ENCODE assay signal across 12 cellular contexts in the genomic region with DNA sequence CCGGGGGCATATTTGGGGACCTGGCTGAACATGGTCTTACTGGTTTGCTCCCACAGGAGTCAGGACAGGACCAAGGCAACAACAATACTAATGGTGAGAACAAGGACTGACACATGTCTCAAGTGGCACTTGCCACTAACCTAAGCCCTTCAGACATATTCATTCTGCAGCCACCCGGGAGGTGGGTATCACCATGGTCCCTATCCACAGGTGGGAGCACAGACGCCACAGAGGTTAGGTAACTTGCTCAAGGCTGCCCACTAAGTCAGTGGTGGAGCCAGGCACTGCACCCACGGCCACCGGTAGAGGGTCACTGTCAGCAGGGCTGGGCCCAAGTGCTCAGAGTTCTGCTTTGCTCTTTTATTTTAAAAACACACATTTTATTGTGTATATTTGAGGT. TPM values are rescaled to one million over a fixed set of nuclear protein-coding genes. Genes with fewer than 3 reads are reported as not detected.
A peak's percentile ranks its signal among the peaks of the same experiment; 100 is the strongest.
DNase-seq lines count a peak whose midpoint lies in the region; ATAC-seq, FAIRE-seq and TF ChIP-seq lines count a peak whose summit lies in the region.
"Had no signal": no experiment of that assay in that cellular context is flagged by ENCODE, and none has a peak within 500 bp of the region (broad histone marks: within the 10 kb centered on the region; RNA-seq: fewer than 3 reads in every experiment).

No MANE protein-coding gene starts in this region.

- H3K4me1 ChIP-seq in DOHH2 (ENCODE audit: control insufficient read depth, low read length) = no peaks in the 10 kb centered on the region

- ATAC-seq in GM21367 (IDR thresholded peaks at IDR 0.05; ENCODE audit: unreplicated experiment) = no peak
- ATAC-seq: naive thymus-derived CD4-positive, alpha-beta T cell had no signal

- no peak for FAIRE-seq in bronchial epithelial cell (lab: Jason Lieb, UNC)
- FAIRE-seq: TTC549 had no signal

- H3K4me2 ChIP-seq in DOHH2 (ENCODE audit: low read length) = no peak overlapping the region
- no peak overlapping the region for H3K4me2 ChIP-seq in neural cell (ENCODE audit: low read length)

- TF ChIP-seq RAD21 in neural cell (conservative IDR thresholded peaks at IDR 0.05) = no peak

- H3K4me3 ChIP-seq in DOHH2 (ENCODE audit: low read length) (no peak overlapping the region), HL-60 (replicated peaks; ENCODE audit: insufficient read depth, low read length) (no peak overlapping the region), bronchial epithelial cell (ENCODE audit: low read depth, low read length) (no peak overlapping the region), neural cell (ENCODE audit: low read length) (no peak overlapping the region)

- peak; percentile 50 for TF ChIP-seq CTCF in DOHH2 (IDR thresholded peaks at IDR 0.05; ENCODE audit: low read depth, low read length, poor library complexity, severe bottlenecking)
- TF ChIP-seq CTCF in HL-60 (IDR thresholded peaks at IDR 0.05; ENCODE audit: insufficient read depth, low read length) = peak; percentile 9
- TF ChIP-seq CTCF in bronchial epithelial cell (IDR thresholded peaks at IDR 0.05; ENCODE audit: insufficient read depth, low read length, severe bottlenecking) = peak; percentile 43
- TF ChIP-seq CTCF in neural cell (IDR thresholded peaks at IDR 0.05; ENCODE audit: poor library complexity, severe bottlenecking) = peak; percentile 23

- H4K20me1 ChIP-seq in DOHH2 (ENCODE audit: control insufficient read depth, insufficient read depth, low read depth, low read length) (no peaks in the 10 kb centered on the region), neural cell (ENCODE audit: insufficient read depth) (no peaks in the 10 kb centered on the region)

- H3K36me3 ChIP-seq in DOHH2 (ENCODE audit: control insufficient read depth, low read length) = no peaks in the 10 kb centered on the region
- H3K36me3 ChIP-seq in bronchial epithelial cell (ENCODE audit: control insufficient read depth, insufficient read depth, low read length) = no peaks in the 10 kb centered on the region
- H3K36me3 ChIP-seq in neural cell (ENCODE audit: insufficient read depth, low read length) = no peaks in the 10 kb centered on the region

- no peaks in the 10 kb centered on the region for H3K9me3 ChIP-seq in DOHH2 (ENCODE audit: control insufficient read depth, insufficient read depth, low read length)
- no peaks in the 10 kb centered on the region for H3K9me3 ChIP-seq in neural cell (ENCODE audit: low read length)

- no peak overlapping the region for H3K9ac ChIP-seq in neural cell (ENCODE audit: low read length)

- H3K9me2 ChIP-seq in DOHH2 (replicated peaks; ENCODE audit: control insufficient read depth, low read length) (no peaks in the 10 kb centered on the region), neural cell (ENCODE audit: insufficient read depth, low read length) (no peaks in the 10 kb centered on the region)

- DNase-seq in HL-60 (ENCODE audit: low read depth in 1 of 2, low spot score in 1 of 2) (no peak), bronchial epithelial cell (ENCODE audit: low read depth) (no peak), HCEC 1CT (no peak), NCI-H774 (lab: John Stamatoyannopoulos, UW) (no peak)
- no peak for DNase-seq in stimulated activated naive CD4-positive, alpha-beta T cell treated with Interleukin-2 at 50 U/mL for 16 hours (lab: John Stamatoyannopoulos, UW)
- DNase-seq: KBM-7; naive thymus-derived CD4-positive, alpha-beta T cell; stimulated activated naive CD4-positive, alpha-beta T cell had no signal

- no peak for TF ChIP-seq EP300 in neural cell (conservative IDR thresholded peaks at IDR 0.05; ENCODE audit: poor library complexity, severe bottlenecking)

- H3K79me2 ChIP-seq in DOHH2 (ENCODE audit: control insufficient read depth, low read length) (no peaks in the 10 kb centered on the region), neural cell (replicated peaks; ENCODE audit: insufficient read depth, low read length) (no peaks in the 10 kb centered on the region)

- no peak overlapping the region for H3K27ac ChIP-seq in DOHH2 (ENCODE audit: low read depth, low read length)
- H3K27ac ChIP-seq in HL-60 (replicated peaks) = no peak overlapping the region
- no peak overlapping the region for H3K27ac ChIP-seq in neural cell (ENCODE audit: low read length)

- H3F3A ChIP-seq in DOHH2 (ENCODE audit: control insufficient read depth, insufficient read depth) (no peaks in the 10 kb centered on the region), neural cell (ENCODE audit: insufficient read depth, low read length, poor library complexity, severe bottlenecking) (no peaks in the 10 kb centered on the region)

- no peak overlapping the region for H2AFZ ChIP-seq in neural cell (ENCODE audit: low read depth, low read length)

- H3K27me3 ChIP-seq in DOHH2 (ENCODE audit: control insufficient read depth, low read length) (no peaks in the 10 kb centered on the region), HL-60 (ENCODE audit: insufficient read depth, poor library complexity, severe bottlenecking) (no peaks in the 10 kb centered on the region), bronchial epithelial cell (ENCODE audit: control insufficient read depth, insufficient read depth, low read length) (no peaks in the 10 kb centered on the region), neural cell (ENCODE audit: insufficient read depth, low read depth, low read length) (no peaks in the 10 kb centered on the region)

TF ChIP-seq in neural cell, 6 proteins besides CTCF, POLR2A, EP300 and RAD21:
- no peak for TF ChIP-seq MXI1 (conservative IDR thresholded peaks at IDR 0.05; ENCODE audit: poor library complexity, severe bottlenecking)
- TF ChIP-seq TAF1 (IDR thresholded peaks at IDR 0.05; ENCODE audit: low read depth) = no peak
- no peak for TF ChIP-seq EZH2 (IDR thresholded peaks at IDR 0.05; ENCODE audit: borderline replicate concordance, insufficient read depth, low read length, poor library complexity, severe bottlenecking)
- no peak for TF ChIP-seq SMC3 (conservative IDR thresholded peaks at IDR 0.05; ENCODE audit: poor library complexity)
TF ChIP-seq in neural cell: peak in this region for 0.

RNA-seq across cellular contexts. Expression of a gene that starts 29.8 kb away (rescaled TPM):
- total RNA-seq in bronchial epithelial cell = 40.1 and 61.6 TPM in 2 replicates
- 80.0 and 90.4 TPM in 2 replicates for polyA plus RNA-seq in neural cell
- polyA minus RNA-seq in neural cell = 68.1 and 70.8 TPM in 2 replicates
